2 cellular contexts compared by ENCODE assay signal in the genomic region with DNA sequence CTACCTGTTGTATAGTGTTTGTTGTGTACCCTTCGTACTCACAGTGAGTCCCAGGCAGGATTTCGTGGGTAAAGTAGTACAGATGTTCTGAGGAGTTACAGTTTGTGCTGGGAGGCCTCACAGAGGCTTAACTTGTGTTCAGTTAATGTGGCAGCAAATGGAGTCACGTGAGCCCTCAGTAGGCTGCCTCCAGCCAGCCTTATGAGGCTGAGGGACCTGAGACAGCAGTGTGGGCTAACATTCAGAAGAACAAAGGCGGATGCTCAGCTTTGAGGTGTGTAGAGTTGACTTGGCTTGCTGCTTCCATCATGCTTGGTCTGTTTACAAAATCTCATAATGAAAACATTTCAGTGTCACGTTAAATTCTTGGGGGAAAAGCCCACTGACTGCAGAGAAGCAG.
TF ChIP-seq lines count a peak whose summit lies in the region.

No MANE protein-coding gene starts in this region.

TF ChIP-seq in IMR-90, 13 proteins besides CTCF, POLR2A, EP300 and RAD21:
- peak; percentile 45; the same call in 1 of the 2 replicates for TF ChIP-seq USF2 (IDR thresholded peaks at IDR 0.05; ENCODE audit: low read depth, low read length)
- TF ChIP-seq NFE2L2 (IDR thresholded peaks at IDR 0.05; ENCODE audit: low read depth, low read length) = no peak

TF ChIP-seq in endothelial cell of umbilical vein, 7 proteins besides CTCF, POLR2A, EP300 and RAD21:
- TF ChIP-seq FOS (IDR thresholded peaks at IDR 0.05; ENCODE audit: borderline replicate concordance, insufficient read depth, low read length) (no peak), POLR2AphosphoS5 (IDR thresholded peaks at IDR 0.05; ENCODE audit: insufficient read depth, low read depth, low read length) (no peak), JUN (IDR thresholded peaks at IDR 0.05; ENCODE audit: borderline replicate concordance, insufficient read depth, insufficient read length, low read depth) (no peak), EZH2 (IDR thresholded peaks at IDR 0.05; ENCODE audit: borderline replicate concordance, low read depth, low read length, severe bottlenecking) (no peak), GATA2 (IDR thresholded peaks at IDR 0.05; ENCODE audit: insufficient read depth, insufficient read length, low read depth, low read length) (no peak), MAX (IDR thresholded peaks at IDR 0.05; ENCODE audit: insufficient read depth, insufficient read length) (no peak), MYC (IDR thresholded peaks at IDR 0.05; ENCODE audit: low read depth, low read length) (no peak)
